8 cellular contexts compared by ENCODE assay signal in the genomic region with DNA sequence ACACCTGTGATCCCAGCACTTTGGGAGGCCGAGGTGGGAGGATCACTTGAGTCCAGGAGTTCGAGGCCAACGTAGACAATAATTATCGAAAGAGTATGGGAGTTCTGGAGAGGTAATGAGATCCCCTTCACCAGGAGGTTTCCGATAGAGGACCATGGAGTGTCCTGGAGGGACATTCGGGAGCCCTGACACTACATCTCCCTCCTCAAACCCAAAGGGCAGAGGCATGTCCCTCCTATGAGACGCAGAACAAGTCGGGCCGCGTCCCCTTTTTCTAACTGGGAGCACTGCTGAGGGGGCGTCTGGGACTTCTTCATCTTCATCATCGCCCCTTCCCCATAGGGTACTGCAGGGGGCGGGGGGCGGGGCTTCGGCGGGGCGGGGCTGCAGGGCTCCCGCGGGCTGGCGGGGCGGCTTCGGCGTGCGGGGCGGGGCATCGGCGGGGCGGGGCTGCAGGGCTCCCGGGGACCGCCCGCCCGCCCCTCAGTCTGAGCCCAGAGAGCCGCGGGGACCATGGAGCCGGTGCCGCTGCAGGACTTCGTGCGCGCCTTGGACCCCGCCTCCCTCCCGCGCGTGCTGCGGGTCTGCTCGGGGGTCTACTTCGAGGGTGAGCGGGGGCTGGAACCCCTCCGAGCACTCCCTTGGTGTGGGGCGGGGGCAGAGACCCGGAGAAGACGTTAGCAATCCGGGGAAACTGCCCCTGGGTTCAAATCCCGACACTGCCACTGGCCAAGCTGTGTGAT. TPM values are rescaled to one million over a fixed set of nuclear protein-coding genes. Genes with fewer than 3 reads are reported as not detected.
DNase-seq lines count a peak whose midpoint lies in the region; ATAC-seq and TF ChIP-seq lines count a peak whose summit lies in the region.

A gene (plus strand): TSS at position 486 of the 743 bp plus-strand sequence. CDS start 28 bp downstream, at position 514.

- no peaks in the 10 kb centered on the region for H3K36me3 Mint-ChIP-seq in Caco-2 (ENCODE audit: insufficient read depth, unreplicated experiment)
- no peaks in the 10 kb centered on the region for H3K36me3 Mint-ChIP-seq in progenitor cell of endocrine pancreas (ENCODE audit: insufficient read depth)

- H3K36me3 ChIP-seq in Caco-2 (ENCODE audit: control insufficient read depth, insufficient read depth, low read length), result no peaks in the 10 kb centered on the region
- no peaks in the 10 kb centered on the region for H3K36me3 ChIP-seq in left ventricle myocardium inferior
- peaks cover 9% of the 10 kb centered on the region for H3K36me3 ChIP-seq in upper lobe of right lung

- H3K27ac Mint-ChIP-seq in Caco-2 (ENCODE audit: unreplicated experiment) (no peak within 1 kb of the TSS), progenitor cell of endocrine pancreas (peak within 1 kb of the TSS; percentile 31)

- intact Hi-C loops in Caco-2 (cut with micrococcal nuclease; ENCODE audit: unreplicated experiment) (no loop called here), left ventricle myocardium inferior (cut with micrococcal nuclease) (no loop called here), upper lobe of right lung (cut with DNase I) (no loop called here)

- H3K27me3 ChIP-seq in Caco-2 (replicated peaks; ENCODE audit: control insufficient read depth, insufficient read depth, low read length) (no peaks in the 10 kb centered on the region), left ventricle myocardium inferior (ENCODE audit: low read depth) (peaks cover 9% of the 10 kb centered on the region), upper lobe of right lung (no peaks in the 10 kb centered on the region)

- DNase-seq in Caco-2, result peak; percentile 44 to 64
- peak; percentile 77 for DNase-seq in T follicular helper cell (ENCODE audit: low read depth)
- DNase-seq in activated naive CD8-positive, alpha-beta T cell treated with anti-CD3 and anti-CD28 coated beads, Interleukin-2, amount 50 U/mL, for 16 hours (ENCODE audit: low read depth, low spot score), result peak; percentile 60
- peak; percentile 75 for DNase-seq in left ventricle myocardium inferior
- peak; percentile 41 for DNase-seq in progenitor cell of endocrine pancreas (ENCODE audit: low spot score, unreplicated experiment)
- DNase-seq in upper lobe of right lung, result peak; percentile 88
- DNase-seq in NCI-H345 (lab: John Stamatoyannopoulos, UW), result no peak

- H3K4me1 Mint-ChIP-seq in Caco-2 (ENCODE audit: low read depth, unreplicated experiment) (peaks cover 7% of the 10 kb centered on the region), progenitor cell of endocrine pancreas (ENCODE audit: low read depth) (peaks cover 6% of the 10 kb centered on the region)

- no peaks in the 10 kb centered on the region for H3K4me1 ChIP-seq in Caco-2
- peaks cover 13% of the 10 kb centered on the region for H3K4me1 ChIP-seq in left ventricle myocardium inferior
- H3K4me1 ChIP-seq in upper lobe of right lung, result peaks cover 24% of the 10 kb centered on the region

- H3K9me3 Mint-ChIP-seq in Caco-2 (ENCODE audit: unreplicated experiment) (no peaks in the 10 kb centered on the region), progenitor cell of endocrine pancreas (ENCODE audit: low read depth) (no peaks in the 10 kb centered on the region)

- H3K4me3 Mint-ChIP-seq in Caco-2 (ENCODE audit: unreplicated experiment) (peak within 1 kb of the TSS; percentile 64), progenitor cell of endocrine pancreas (ENCODE audit: low read depth) (peak within 1 kb of the TSS; percentile 74)

- TF ChIP-seq CTCF in Caco-2 (IDR thresholded peaks at IDR 0.05; ENCODE audit: insufficient read depth in 1 of 2, low read depth in 1 of 2, low read length in 1 of 2, severe bottlenecking in 1 of 2, unreplicated experiment in 1 of 2), result no peak
- TF ChIP-seq CTCF in left ventricle myocardium inferior (IDR thresholded peaks at IDR 0.05; ENCODE audit: borderline replicate concordance), result no peak
- no peak for TF ChIP-seq CTCF in progenitor cell of endocrine pancreas (IDR thresholded peaks at IDR 0.05; ENCODE audit: unreplicated experiment)
- no peak for TF ChIP-seq CTCF in upper lobe of right lung (IDR thresholded peaks at IDR 0.05)

- POLR2A ChIA-PET in Caco-2 (lab: Charles Lee), result no interaction called here

- H3K27ac ChIP-seq in left ventricle myocardium inferior (replicated peaks), result peak within 1 kb of the TSS; percentile 55
- peak within 1 kb of the TSS; percentile 85 for H3K27ac ChIP-seq in upper lobe of right lung

- H3K9me3 ChIP-seq in Caco-2 (no peaks in the 10 kb centered on the region), left ventricle myocardium inferior (replicated peaks) (no peaks in the 10 kb centered on the region), upper lobe of right lung (no peaks in the 10 kb centered on the region)

- ATAC-seq in HG02970 (IDR thresholded peaks at IDR 0.05; ENCODE audit: low FRiP score, unreplicated experiment) (peak; percentile 42), upper lobe of right lung (peak; percentile 84)

- CTCF ChIA-PET in Caco-2 (lab: Charles Lee), result interaction anchor here (0.7 kb wide), 1 partner anchor 14 kb away, joined by 3 read pairs; no protein-coding TSS in a partner anchor

- no TSS peak for BruUV-seq in Caco-2 (replicated peaks; lab: Mats Ljungman, UMichigan)

- H3K4me3 ChIP-seq in Caco-2 (ENCODE audit: low read depth, low read length) (peak within 1 kb of the TSS; percentile 35), left ventricle myocardium inferior (peak within 1 kb of the TSS; percentile 78), upper lobe of right lung (peak within 1 kb of the TSS; percentile 75)

- H3K27me3 Mint-ChIP-seq in Caco-2 (ENCODE audit: insufficient read depth, unreplicated experiment) (no peaks in the 10 kb centered on the region), progenitor cell of endocrine pancreas (peaks cover 12% of the 10 kb centered on the region)

RNA-seq across cellular contexts. Expression of the gene that starts here (rescaled TPM):
- total RNA-seq in Caco-2 (2022) (0.51 and 0.59 TPM in 2 replicates), left ventricle myocardium inferior (4.9 TPM), progenitor cell of endocrine pancreas (3.0 and 3.3 TPM in 2 replicates), upper lobe of right lung (89.6 TPM)

Comparison
In these comparisons a context has a peak if more than half of its experiments do, and no peak if none do; other contexts are left out.
1. RNA of the gene that starts here (total RNA-seq): 89.6 TPM in upper lobe of right lung (single experiment); 4.9 TPM in left ventricle myocardium inferior (single experiment), 3.0 to 3.3 TPM in progenitor cell of endocrine pancreas and 0.51 to 0.59 TPM in Caco-2; every median in the first group is over 10 times any median in the second.
2. Peak in DNase-seq and H3K4me3 ChIP-seq in Caco-2; RNA of the gene not detected or under 1 TPM.
3. Peak in every context shown above with its lines, with median percentiles within 50 percentile points of each other: H3K4me3 ChIP-seq.